26 cellular contexts compared by ENCODE assay signal in genomic region chr7:41116337-41116736, GRCh38.
DNase-seq lines count a peak whose midpoint lies in the region; ATAC-seq, FAIRE-seq and TF ChIP-seq lines count a peak whose summit lies in the region.
"Had no signal": no experiment of that assay in that cellular context is flagged by ENCODE, and none has a peak within 500 bp of the region (broad histone marks: within the 10 kb centered on the region; RNA-seq: fewer than 3 reads in every experiment).

No MANE protein-coding gene starts in this region.

- H3K4me3 ChIP-seq in PC-9, result no peak overlapping the region
- no peak overlapping the region for H3K4me3 ChIP-seq in mammary epithelial cell (replicated peaks in 1 of 3; ENCODE audit: insufficient read depth in 1 of 3, low read depth in 2 of 3, low read length in 3 of 3)
- no peak overlapping the region for H3K4me3 ChIP-seq in keratinocyte (ENCODE audit: control insufficient read depth in 2 of 3, extremely low read depth in 1 of 3, insufficient read depth in 2 of 3, low read depth in 1 of 3, low read length in 3 of 3)
- H3K4me3 ChIP-seq: SJSA1 had no signal

- peaks cover 38% of the 10 kb centered on the region for H3K4me1 ChIP-seq in PC-9 (replicated peaks; ENCODE audit: insufficient read depth)
- H3K4me1 ChIP-seq in mammary epithelial cell (ENCODE audit: insufficient read depth, low read length), result peaks cover 43% of the 10 kb centered on the region
- peaks cover 36% of the 10 kb centered on the region for H3K4me1 ChIP-seq in keratinocyte (ENCODE audit: control insufficient read depth, extremely low read depth, insufficient read depth, low read length)
- H3K4me1 ChIP-seq: BE2C, SJSA1 had no signal

- in situ Hi-C loops in mammary epithelial cell (cut with MboI; ENCODE audit: low sequenced_read_pairs in 2 of 2), result loop anchor here in 1 of 2 donors (10.0 kb wide), 1 partner anchor 578 kb away; no protein-coding TSS in a partner anchor

- dilution Hi-C loops in mammary epithelial cell (cut with HindIII; ENCODE audit: low sequenced_read_pairs) (no loop called here), keratinocyte (cut with MboI; ENCODE audit: extremely low pct_ligation_motif_present, low sequenced_read_pairs) (no loop called here)

- no peaks in the 10 kb centered on the region for H3K9me2 ChIP-seq in PC-9 (ENCODE audit: insufficient read depth)

- peak; percentile 20 for FAIRE-seq in H54 (lab: Jason Lieb, UNC)
- peak; percentile 51 for FAIRE-seq in keratinocyte (lab: Jason Lieb, UNC)
- FAIRE-seq: GM19239, RCC 7860 had no signal

- H4K20me1 ChIP-seq in PC-9 (ENCODE audit: insufficient read depth) (no peaks in the 10 kb centered on the region), mammary epithelial cell (ENCODE audit: insufficient read depth, low read length) (no peaks in the 10 kb centered on the region), keratinocyte (ENCODE audit: control insufficient read depth, extremely low read depth, insufficient read depth, low read length) (no peaks in the 10 kb centered on the region)

- TF ChIP-seq CTCF in PC-9 (conservative IDR thresholded peaks at IDR 0.05) (no peak), mammary epithelial cell (conservative IDR thresholded peaks at IDR 0.05 in 1 of 2, IDR thresholded peaks at IDR 0.05 in 1 of 2; ENCODE audit: extremely low read depth in 1 of 2, insufficient read depth in 1 of 2, low read depth in 1 of 2, low read length in 2 of 2) (no peak), keratinocyte (optimal IDR thresholded peaks at IDR 0.05 in 1 of 3, IDR thresholded peaks at IDR 0.05 in 1 of 3, conservative IDR thresholded peaks at IDR 0.05 in 1 of 3; ENCODE audit: extremely low read depth in 1 of 3, insufficient read depth in 2 of 3, low read length in 3 of 3) (no peak)

- H3K9me3 ChIP-seq in PC-9 (ENCODE audit: insufficient read depth, low read depth) (peaks cover 37% of the 10 kb centered on the region), mammary epithelial cell (replicated peaks; ENCODE audit: insufficient read depth, low read length) (peaks cover 2% of the 10 kb centered on the region), keratinocyte (ENCODE audit: control insufficient read depth, low read depth, low read length) (no peaks in the 10 kb centered on the region)
- H3K9me3 ChIP-seq: BE2C, SJSA1 had no signal

- peak overlapping the region; percentile 11; the same call in 1 of the 2 replicates for H3K4me2 ChIP-seq in PC-9
- H3K4me2 ChIP-seq in mammary epithelial cell (ENCODE audit: insufficient read depth, low read depth, low read length), result peak overlapping the region; percentile 9
- H3K4me2 ChIP-seq in keratinocyte (ENCODE audit: control insufficient read depth, extremely low read depth, insufficient read depth, low read depth, low read length), result peak overlapping the region; percentile 84
- H3K4me2 ChIP-seq: KMS-11 had no signal

- TF ChIP-seq POLR2A in H54 (IDR thresholded peaks at IDR 0.05; ENCODE audit: low read depth, low read length), result no peak

- no peak for DNase-seq in H54 (ENCODE audit: insufficient read length, low spot score)
- DNase-seq in PC-9, result no peak
- peak; percentile 58 for DNase-seq in mammary epithelial cell
- no peak for DNase-seq in keratinocyte (ENCODE audit: low read depth, low spot score)
- no peak for DNase-seq in DMS79 treated with DMSO at 0.1 percent for 48 hours (lab: John Stamatoyannopoulos, UW)
- DNase-seq in effector CD8-positive, alpha-beta T cell (lab: John Stamatoyannopoulos, UW), result no peak
- DNase-seq: 8988T, ACHN, BE2C, Calu3, DND-41, H9, NCI-H1092, NCI-H1436, NCI-H187, NCI-H2081 treated with DMSO at 0.1 percent for 48 hours, NCI-H2171, NCI-H226, NCI-H510A, Right ventricle myocardium superior had no signal

- peaks cover 21% of the 10 kb centered on the region; the same call in 1 of the 2 replicates for H3F3A ChIP-seq in PC-9 (ENCODE audit: insufficient read depth, low read depth)

- ATAC-seq in HG03469 (IDR thresholded peaks at IDR 0.05; ENCODE audit: unreplicated experiment) (no peak), GM21423 (IDR thresholded peaks at IDR 0.05; ENCODE audit: unreplicated experiment) (no peak)

- H2AFZ ChIP-seq in PC-9 (peak overlapping the region; percentile 1; the same call in 1 of the 2 replicates), mammary epithelial cell (ENCODE audit: low read depth, low read length) (no peak overlapping the region), keratinocyte (ENCODE audit: control insufficient read depth, low read length) (no peak overlapping the region)

- no peaks in the 10 kb centered on the region for H3K36me3 ChIP-seq in PC-9 (ENCODE audit: low read depth)
- H3K36me3 ChIP-seq in mammary epithelial cell (ENCODE audit: insufficient read depth, low read length), result no peaks in the 10 kb centered on the region
- no peaks in the 10 kb centered on the region for H3K36me3 ChIP-seq in keratinocyte (ENCODE audit: control insufficient read depth in 2 of 2, extremely low read depth in 1 of 2, insufficient read depth in 2 of 2, low read length in 2 of 2)
- H3K36me3 ChIP-seq: BE2C, SJSA1 had no signal

- POLR2A ChIA-PET in PC-9 (lab: Charles Lee; ENCODE audit: unreplicated experiment), result no interaction called here

- intact Hi-C loops in PC-9 (cut with micrococcal nuclease; ENCODE audit: unreplicated experiment), result no loop called here
- intact Hi-C loops in mammary epithelial cell (cut with micrococcal nuclease), result loop anchor here (2.0 to 10.0 kb wide), 5 partner anchors 72 to 412 kb away; no protein-coding TSS in a partner anchor

- H3K9ac ChIP-seq in mammary epithelial cell (ENCODE audit: insufficient read depth, low read length), result peak overlapping the region; percentile 95
- H3K9ac ChIP-seq in keratinocyte (ENCODE audit: control insufficient read depth, extremely low read depth, insufficient read depth, low read length), result peak overlapping the region; percentile 69
- H3K9ac ChIP-seq: KMS-11 had no signal

- H3K27ac ChIP-seq in PC-9 (peak overlapping the region; percentile 51), mammary epithelial cell (ENCODE audit: insufficient read depth, low read depth, low read length) (peak overlapping the region; percentile 100), keratinocyte (ENCODE audit: control insufficient read depth, insufficient read depth, low read length) (peak overlapping the region; percentile 100)
- H3K27ac ChIP-seq: KMS-11, SJSA1 had no signal

- CTCF ChIA-PET in PC-9 (lab: Charles Lee), result no interaction called here
- CTCF ChIA-PET in mammary epithelial cell (lab: Charles Lee; ENCODE audit: low non-redundant PET), result interaction anchor here (0.7 kb wide), 1 partner anchor 149 kb away, joined by 3 read pairs; no protein-coding TSS in a partner anchor

- 64% methylated on average over 3 of the region's 3 CpGs for WGBS in mammary epithelial cell (ENCODE audit: low coverage, missing lambda C conversion rate)

- H3K9me1 ChIP-seq in keratinocyte (ENCODE audit: control insufficient read depth, extremely low read depth, insufficient read depth, low read length), result no peaks in the 10 kb centered on the region

- H3K27me3 ChIP-seq in PC-9 (ENCODE audit: insufficient read depth, low read depth), result no peaks in the 10 kb centered on the region
- H3K27me3 ChIP-seq in mammary epithelial cell (ENCODE audit: insufficient read depth, low read length), result no peaks in the 10 kb centered on the region
- no peaks in the 10 kb centered on the region for H3K27me3 ChIP-seq in keratinocyte (ENCODE audit: control insufficient read depth, extremely low read depth, insufficient read depth, low read length)
- H3K27me3 ChIP-seq: BE2C, SJSA1 had no signal

- H3K79me2 ChIP-seq in PC-9 (ENCODE audit: low read depth) (no peaks in the 10 kb centered on the region), mammary epithelial cell (ENCODE audit: insufficient read depth, low read length) (no peaks in the 10 kb centered on the region), keratinocyte (ENCODE audit: control insufficient read depth, insufficient read depth, low read length) (no peaks in the 10 kb centered on the region)

- BruUV-seq in PC-9 (replicated peaks; lab: Mats Ljungman, UMichigan), result no TSS peak
- no TSS peak for BruUV-seq in mammary epithelial cell (replicated peaks; lab: Mats Ljungman, UMichigan)

Comparison
In these comparisons a context has a peak if more than half of its experiments do, and no peak if none do; other contexts are left out.
1. H3K4me2 ChIP-seq: peak in every context shown above with its lines; median percentile 84 in keratinocyte; 11 in PC-9; 9 in mammary epithelial cell.